ENCODE assay signal across 14 cellular contexts in the genomic region with DNA sequence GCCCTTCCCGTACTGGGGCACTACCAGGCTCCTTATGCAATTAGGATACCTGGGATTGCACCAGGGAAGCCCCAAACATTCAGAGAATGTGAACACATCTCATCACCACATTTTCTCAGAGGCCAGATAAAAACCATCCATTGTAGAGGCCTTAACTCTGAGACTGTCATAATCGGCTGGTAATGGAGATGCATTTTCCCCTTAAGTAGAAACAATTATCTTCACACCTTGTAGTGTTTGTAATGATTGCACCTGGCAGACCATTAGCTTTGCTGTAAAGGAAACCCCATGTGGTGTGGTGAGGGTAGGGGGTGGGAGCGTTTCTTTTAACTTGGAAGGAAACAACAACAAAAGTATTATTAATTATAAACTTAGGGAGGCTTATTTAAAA.
DNase-seq lines count a peak whose midpoint lies in the region; ATAC-seq and TF ChIP-seq lines count a peak whose summit lies in the region.
"Had no signal": no experiment of that assay in that cellular context is flagged by ENCODE, and none has a peak within 500 bp of the region (broad histone marks: within the 10 kb centered on the region; RNA-seq: fewer than 3 reads in every experiment).

No MANE protein-coding gene starts in this region.

- peak overlapping the region; percentile 43; the same call in 1 of the 2 replicates for H3K4me2 ChIP-seq in PC-3 (ENCODE audit: low read length)

- peak overlapping the region in 7 of 12 donors; percentile 24 to 70 (median 52) for H3K27ac ChIP-seq in heart left ventricle
- H3K27ac ChIP-seq in PC-3 (ENCODE audit: low read length) = peak overlapping the region; percentile 74
- H3K27ac ChIP-seq in epithelial cell of prostate = peak overlapping the region; percentile 83

- no peaks in the 10 kb centered on the region for H4K20me1 ChIP-seq in PC-3 (ENCODE audit: low read length)

- no TSS peak for BruUV-seq in PC-3 (replicated peaks; lab: Mats Ljungman, UMichigan)

- H3F3A ChIP-seq in PC-3 (ENCODE audit: low read length, unreplicated experiment) = peaks cover 5% of the 10 kb centered on the region

- H3K9me3 Mint-ChIP-seq in activated CD4-positive, alpha-beta T cell treated with anti-CD3 and anti-CD28 coated beads for 36 hours (ENCODE audit: low read depth) = peaks cover 11% of the 10 kb centered on the region

- WGBS in heart left ventricle, 4 donors = 63 to 79% (median 70%) methylated on average over 3 of the region's 3 CpGs

- H3K4me1 Mint-ChIP-seq in activated CD4-positive, alpha-beta T cell treated with anti-CD3 and anti-CD28 coated beads for 36 hours = peaks cover 73% of the 10 kb centered on the region

- TF ChIP-seq POLR2A in heart left ventricle (IDR thresholded peaks at IDR 0.05) = no peak

- ATAC-seq in heart left ventricle = no peak
- no peak for ATAC-seq in PC-3
- ATAC-seq in GM21529 (IDR thresholded peaks at IDR 0.05; ENCODE audit: unreplicated experiment) = no peak
- no peak for ATAC-seq in activated CD4-positive, alpha-beta T cell treated with anti-CD3 and anti-CD28 coated beads for 36 hours
- no peak for ATAC-seq in HG03520 (IDR thresholded peaks at IDR 0.05; ENCODE audit: unreplicated experiment)

- DNase-seq in heart left ventricle (no peak), cardiac septum (ENCODE audit: low spot score) (no peak), PC-3 (no peak), epithelial cell of prostate (ENCODE audit: low read depth, low spot score) (no peak), ureter (ENCODE audit: low spot score) (peak; percentile 8)
- no peak for DNase-seq in activated CD4-positive, alpha-beta T cell treated with anti-CD3 and anti-CD28 coated beads for 36 hours
- DNase-seq: aorta; DMS53; immature natural killer cell; stimulated activated CD4-positive, alpha-beta T cell treated with anti-CD3 and anti-CD28 coated beads, Interleukin-12 subunit alpha, Interleukin-12 subunit beta, amount 100 ng/mL, for 4 hours; T-helper 9 cell had no signal

- H3K9ac ChIP-seq in PC-3 (ENCODE audit: low read length) = peak overlapping the region; percentile 37

- no peaks in the 10 kb centered on the region for H3K79me2 ChIP-seq in PC-3 (ENCODE audit: low read length)

- intact Hi-C loops in heart left ventricle (cut with DNase I) (loop anchor here in 1 of 10 donors (5.0 kb wide), 1 partner anchor 129 kb away; the partner anchor contains the start of gene SUSD4), cardiac septum (cut with DNase I) (no loop called here), PC-3 (cut with micrococcal nuclease) (loop anchor here (1.0 kb wide), 1 partner anchor 43 kb away; no protein-coding TSS in a partner anchor)
- intact Hi-C loops in activated CD4-positive, alpha-beta T cell treated with anti-CD3 and anti-CD28 coated beads for 36 hours (cut with DNase I, micrococcal nuclease) = loop anchor here in 1 of 2 experiments (5.0 to 10.0 kb wide), 2 partner anchors 91 to 132 kb away; partner anchors contain the start of genes SUSD4 and TLR5

- H3K36me3 Mint-ChIP-seq in activated CD4-positive, alpha-beta T cell treated with anti-CD3 and anti-CD28 coated beads for 36 hours (ENCODE audit: low read depth) = peaks cover 2% of the 10 kb centered on the region
- H3K36me3 Mint-ChIP-seq: immature natural killer cell had no signal

- H3K27me3 Mint-ChIP-seq in activated CD4-positive, alpha-beta T cell treated with anti-CD3 and anti-CD28 coated beads for 36 hours = no peaks in the 10 kb centered on the region

- POLR2A ChIA-PET in PC-3 (lab: Charles Lee; ENCODE audit: unreplicated experiment) = no interaction called here
- POLR2A ChIA-PET in activated CD4-positive, alpha-beta T cell treated with anti-CD3 and anti-CD28 coated beads for 36 hours (lab: Charles Lee) = no interaction called here

- TF ChIP-seq CTCF in heart left ventricle (IDR thresholded peaks at IDR 0.05) = no peak
- TF ChIP-seq CTCF in PC-3 (conservative IDR thresholded peaks at IDR 0.05; ENCODE audit: low read depth, low read length) = no peak

- H3K9me3 ChIP-seq in heart left ventricle (peaks cover 0 to 27% (median 10%) of the 10 kb centered on the region in 12 donors), PC-3 (ENCODE audit: low read length) (peaks cover 15% of the 10 kb centered on the region)
- H3K9me3 ChIP-seq: pancreas had no signal

- CTCF ChIA-PET in PC-3 (lab: Charles Lee) = no interaction called here
- CTCF ChIA-PET in activated CD4-positive, alpha-beta T cell treated with anti-CD3 and anti-CD28 coated beads for 36 hours (lab: Charles Lee) = interaction anchor here (0.7 to 1.1 kb wide), 4 partner anchors 23 to 445 kb away, joined by 3 to 4 read pairs (median 3); no protein-coding TSS in a partner anchor

- H3K36me3 ChIP-seq in heart left ventricle (no peaks in the 10 kb centered on the region), PC-3 (ENCODE audit: low read depth, low read length) (no peaks in the 10 kb centered on the region)
- H3K36me3 ChIP-seq: pancreas had no signal

- no peak overlapping the region for H3K27ac Mint-ChIP-seq in activated CD4-positive, alpha-beta T cell treated with anti-CD3 and anti-CD28 coated beads for 36 hours
- H3K27ac Mint-ChIP-seq: immature natural killer cell had no signal

- no peaks in the 10 kb centered on the region for H3K9me2 ChIP-seq in PC-3 (replicated peaks; ENCODE audit: low read length)

- H3K4me3 ChIP-seq in heart left ventricle (no peak overlapping the region), PC-3 (ENCODE audit: low read length) (no peak overlapping the region)
- H3K4me3 ChIP-seq: pancreas had no signal

- peak overlapping the region; percentile 62 for H2AFZ ChIP-seq in PC-3 (ENCODE audit: low read length)

- no peaks in the 10 kb centered on the region for H3K27me3 ChIP-seq in heart left ventricle
- H3K27me3 ChIP-seq in PC-3 (ENCODE audit: low read length) = no peaks in the 10 kb centered on the region
- H3K27me3 ChIP-seq: pancreas had no signal

- H3K4me1 ChIP-seq in heart left ventricle (peaks cover 0 to 22% (median 14%) of the 10 kb centered on the region in 12 donors), PC-3 (ENCODE audit: insufficient read depth, low read length) (peaks cover 41% of the 10 kb centered on the region)
- H3K4me1 ChIP-seq: pancreas had no signal

- H3K4me3 Mint-ChIP-seq in activated CD4-positive, alpha-beta T cell treated with anti-CD3 and anti-CD28 coated beads for 36 hours = no peak overlapping the region
- H3K4me3 Mint-ChIP-seq: immature natural killer cell had no signal
